Comparison of ENCODE assay signal across 17 cellular contexts in genomic region chr10:112295853-112296830, GRCh38. TPM values are rescaled to one million over a fixed set of nuclear protein-coding genes. Genes with fewer than 3 reads are reported as not detected.
DNase-seq lines count a peak whose midpoint lies in the region; ATAC-seq and TF ChIP-seq lines count a peak whose summit lies in the region.
"Had no signal": no experiment of that assay in that cellular context is flagged by ENCODE, and none has a peak within 500 bp of the region (broad histone marks: within the 10 kb centered on the region; RNA-seq: fewer than 3 reads in every experiment).

No MANE protein-coding gene starts in this region.

- TF ChIP-seq CTCF in heart left ventricle (IDR thresholded peaks at IDR 0.05) = no peak
- TF ChIP-seq CTCF in parathyroid adenoma (IDR thresholded peaks at IDR 0.05) = no peak
- TF ChIP-seq CTCF in OCI-LY7 (conservative IDR thresholded peaks at IDR 0.05; ENCODE audit: low read length) = no peak
- no peak for TF ChIP-seq CTCF in type B pancreatic cell (conservative IDR thresholded peaks at IDR 0.05)

- H3K4me1 Mint-ChIP-seq in type B pancreatic cell (ENCODE audit: unreplicated experiment) = peaks cover 14% of the 10 kb centered on the region
- H3K4me1 Mint-ChIP-seq: activated naive CD4-positive, alpha-beta T cell treated with anti-CD3 and anti-CD28 coated beads, Interleukin-2, amount 50 U/mL, for 24 hours; memory B cell; T-cell had no signal

- H3K27me3 Mint-ChIP-seq in type B pancreatic cell = no peaks in the 10 kb centered on the region

- H3K36me3 Mint-ChIP-seq in type B pancreatic cell = no peaks in the 10 kb centered on the region
- H3K36me3 Mint-ChIP-seq: activated naive CD4-positive, alpha-beta T cell treated with anti-CD3 and anti-CD28 coated beads, Interleukin-2, amount 50 U/mL, for 24 hours; memory B cell; T-cell had no signal

- H3K79me2 ChIP-seq in parathyroid adenoma (no peaks in the 10 kb centered on the region), OCI-LY7 (ENCODE audit: insufficient read depth, low read depth, low read length) (no peaks in the 10 kb centered on the region)

- BruUV-seq in OCI-LY7 (replicated peaks; lab: Mats Ljungman, UMichigan) = no TSS peak

- H3K27ac ChIP-seq in heart left ventricle = peak overlapping the region in 8 of 12 donors; percentile 6 to 78 (median 38)
- H3K27ac ChIP-seq in parathyroid adenoma = no peak overlapping the region
- no peak overlapping the region for H3K27ac ChIP-seq in OCI-LY7 (ENCODE audit: low read depth, low read length, poor library complexity, severe bottlenecking)
- H3K27ac ChIP-seq: epithelial cell of prostate had no signal

- H3K4me3 ChIP-seq in MG63 = no peak overlapping the region
- H3K4me3 ChIP-seq in heart left ventricle = no peak overlapping the region
- no peak overlapping the region for H3K4me3 ChIP-seq in parathyroid adenoma (ENCODE audit: low read depth, low read length)
- no peak overlapping the region for H3K4me3 ChIP-seq in OCI-LY7 (ENCODE audit: low read depth, low read length, poor library complexity, severe bottlenecking)

- ATAC-seq in heart left ventricle (peak; percentile 92 to 97 (median 94)), GM18867 (IDR thresholded peaks at IDR 0.05; ENCODE audit: unreplicated experiment) (no peak)
- ATAC-seq: T-cell had no signal

- no peak for TF ChIP-seq POLR2A in heart left ventricle (IDR thresholded peaks at IDR 0.05)

- DNase-seq in AG20443 (ENCODE audit: low spot score) (peak; percentile 68), MG63 (peak; percentile 8), heart left ventricle (peak in 4 of 5 donors; percentile 53 to 85 (median 66)), OCI-LY7 (ENCODE audit: low spot score) (no peak), type B pancreatic cell (ENCODE audit: extremely low spot score, unreplicated experiment) (no peak)
- no peak for DNase-seq in activated effector memory CD4-positive, alpha-beta T cell treated with anti-CD3 and anti-CD28 coated beads, Interleukin-2, amount 50 U/mL, for 16 hours
- DNase-seq: KBM-7, NCI-H1417 treated with DMSO at 0.1 percent for 48 hours, NCI-H226, nucleus accumbens, T-cell had no signal

- CTCF ChIA-PET in OCI-LY7 (lab: Charles Lee; ENCODE audit: unreplicated experiment) = no interaction called here

- no peaks in the 10 kb centered on the region for H3K9me2 ChIP-seq in OCI-LY7 (ENCODE audit: insufficient read depth, low read length)

- 45 to 53% (median 49%) methylated on average over 8 of the region's 8 CpGs for WGBS in heart left ventricle, 4 donors

- H3K36me3 ChIP-seq in MG63 (no peaks in the 10 kb centered on the region), heart left ventricle (no peaks in the 10 kb centered on the region), parathyroid adenoma (ENCODE audit: control insufficient read depth, insufficient read depth, low read length) (no peaks in the 10 kb centered on the region), OCI-LY7 (ENCODE audit: insufficient read depth, low read length) (no peaks in the 10 kb centered on the region)

- H3K9me3 Mint-ChIP-seq in type B pancreatic cell = no peaks in the 10 kb centered on the region
- H3K9me3 Mint-ChIP-seq: activated naive CD4-positive, alpha-beta T cell treated with anti-CD3 and anti-CD28 coated beads, Interleukin-2, amount 50 U/mL, for 24 hours; memory B cell; T-cell had no signal

- no peaks in the 10 kb centered on the region for H4K20me1 ChIP-seq in OCI-LY7 (ENCODE audit: insufficient read depth, low read length)

- H3K4me2 ChIP-seq in parathyroid adenoma (ENCODE audit: low read length) (no peak overlapping the region), OCI-LY7 (ENCODE audit: low read length) (no peak overlapping the region)

- H3K27me3 ChIP-seq in MG63 = no peaks in the 10 kb centered on the region
- H3K27me3 ChIP-seq in heart left ventricle = no peaks in the 10 kb centered on the region
- H3K27me3 ChIP-seq in parathyroid adenoma (ENCODE audit: control insufficient read depth, insufficient read depth, low read length) = no peaks in the 10 kb centered on the region

- H2AFZ ChIP-seq in parathyroid adenoma (peak overlapping the region; percentile 5), OCI-LY7 (ENCODE audit: low read length) (no peak overlapping the region)

- no peak overlapping the region for H3K27ac Mint-ChIP-seq in type B pancreatic cell
- H3K27ac Mint-ChIP-seq: activated naive CD4-positive, alpha-beta T cell treated with anti-CD3 and anti-CD28 coated beads, Interleukin-2, amount 50 U/mL, for 24 hours; memory B cell; T-cell had no signal

- POLR2A ChIA-PET in OCI-LY7 (lab: Charles Lee) = interaction anchor here (1.7 kb wide), 1 partner anchor 10 kb away, joined by 4 read pairs; no protein-coding TSS in a partner anchor

- H3K9ac ChIP-seq in parathyroid adenoma = no peak overlapping the region

- H3K4me1 ChIP-seq in heart left ventricle (peaks cover 0 to 26% (median 6%) of the 10 kb centered on the region in 12 donors), parathyroid adenoma (no peaks in the 10 kb centered on the region), OCI-LY7 (ENCODE audit: insufficient read depth, low read length, poor library complexity, severe bottlenecking) (no peaks in the 10 kb centered on the region)

- H3K9me3 ChIP-seq in MG63 (no peaks in the 10 kb centered on the region), heart left ventricle (no peaks in the 10 kb centered on the region), parathyroid adenoma (ENCODE audit: control insufficient read depth, low read length) (no peaks in the 10 kb centered on the region), OCI-LY7 (ENCODE audit: low read length) (no peaks in the 10 kb centered on the region)

- intact Hi-C loops in heart left ventricle (cut with DNase I) = loop anchor here in 3 of 10 donors (5.0 kb wide), 1 partner anchor 114 kb away; the partner anchor contains the start of gene GPAM (in 3 of the 3)
- intact Hi-C loops in OCI-LY7 (cut with micrococcal nuclease; ENCODE audit: unreplicated experiment) = no loop called here

- H3K4me3 Mint-ChIP-seq in type B pancreatic cell = no peak overlapping the region
- H3K4me3 Mint-ChIP-seq: activated naive CD4-positive, alpha-beta T cell treated with anti-CD3 and anti-CD28 coated beads, Interleukin-2, amount 50 U/mL, for 24 hours; memory B cell; T-cell had no signal

RNA-seq across cellular contexts. Expression of gene TECTB, which starts 12.9 kb away (rescaled TPM):
- not detected in 2 replicates for total RNA-seq in MG63 (2014; rRNA removed; shearing (Covaris generic); ENCODE audit: low replicate concordance)
- total RNA-seq in heart left ventricle = not detected
- polyA plus RNA-seq in heart left ventricle = not detected
- total RNA-seq in OCI-LY7 (2014; rRNA removed; shearing (Covaris generic)) = not detected in 2 replicates
- not detected in 2 replicates for total RNA-seq in OCI-LY7 (2022)
- 0.10 TPM in 1 of 2 replicates, not detected in the other for total RNA-seq in type B pancreatic cell (ENCODE audit: low replicate concordance)
- total RNA-seq: T-cell, urinary bladder had no signal
- polyA plus RNA-seq: urinary bladder had no signal

Comparison
In these comparisons a context has a peak if more than half of its experiments do, and no peak if none do; other contexts are left out.
1. DNase-seq: peak in AG20443 (single experiment), MG63 (single experiment) and heart left ventricle (4 of 5); none in OCI-LY7 (single experiment), activated effector memory CD4-positive, alpha-beta T cell treated with anti-CD3 and anti-CD28 coated beads, Interleukin-2, amount 50 U/mL, for 16 hours (single experiment) and type B pancreatic cell (single experiment).
2. H3K27ac ChIP-seq: peak in heart left ventricle (8 of 12); none in parathyroid adenoma (single experiment) and OCI-LY7 (single experiment).